Comparison of ENCODE assay signal across 9 cellular contexts in genomic region chr5:75610859-75611323, GRCh38. TPM values are rescaled to one million over a fixed set of nuclear protein-coding genes. Genes with fewer than 3 reads are reported as not detected.
DNase-seq lines count a peak whose midpoint lies in the region; ATAC-seq and TF ChIP-seq lines count a peak whose summit lies in the region.
"Not testable (repeated sequence)": the region's sequence is repeated elsewhere in the genome, so short reads cannot be mapped to it uniquely, and the experiment has no call there.
"Had no signal": no experiment of that assay in that cellular context is flagged by ENCODE, and none has a peak within 500 bp of the region (broad histone marks: within the 10 kb centered on the region; RNA-seq: fewer than 3 reads in every experiment).

No MANE protein-coding gene starts in this region.

- H3K27ac Mint-ChIP-seq in stimulated activated naive CD8-positive, alpha-beta T cell treated with anti-CD3 and anti-CD28 coated beads, Interleukin-15, Interleukin-2, amounts not matched to agents 100 ng/mL and 50 ng/mL, for 24 hours: not testable (repeated sequence)

- H3K4me1 ChIP-seq in Panc1 (ENCODE audit: control insufficient read depth, insufficient read depth, low read length): not testable (repeated sequence)
- H3K4me1 ChIP-seq in esophagus squamous epithelium: peaks cover 6 to 20% (median 11%) of the 10 kb centered on the region in 3 donors

- H3K4me3 Mint-ChIP-seq in stimulated activated naive CD8-positive, alpha-beta T cell treated with anti-CD3 and anti-CD28 coated beads, Interleukin-15, Interleukin-2, amounts not matched to agents 100 ng/mL and 50 ng/mL, for 24 hours: peak overlapping the region; percentile 12

- intact Hi-C loops in Panc1 (cut with micrococcal nuclease; ENCODE audit: unreplicated experiment); esophagus squamous epithelium (cut with DNase I): not testable (repeated sequence)

- not testable (repeated sequence) for H3F3A ChIP-seq in neural cell (ENCODE audit: insufficient read depth, low read length, poor library complexity, severe bottlenecking)

- not testable (repeated sequence) for H3K27me3 ChIP-seq in Panc1 (ENCODE audit: control insufficient read depth, insufficient read depth, low read length); brain microvascular endothelial cell (replicated peaks); esophagus squamous epithelium
- H3K27me3 ChIP-seq in neural cell (ENCODE audit: insufficient read depth, low read depth, low read length): peaks cover 11% of the 10 kb centered on the region

- H4K20me1 ChIP-seq in neural cell (ENCODE audit: insufficient read depth): not testable (repeated sequence)

- H3K9me3 ChIP-seq in Panc1 (ENCODE audit: control insufficient read depth, insufficient read depth, low read depth, low read length); esophagus squamous epithelium; neural cell (ENCODE audit: low read length): not testable (repeated sequence)

- CTCF ChIA-PET in HEK293T (lab: Yijun Ruan, JAX); Panc1 (lab: Charles Lee): not testable (repeated sequence)

- not testable (repeated sequence) for H3K4me1 Mint-ChIP-seq in stimulated activated naive CD8-positive, alpha-beta T cell treated with anti-CD3 and anti-CD28 coated beads, Interleukin-15, Interleukin-2, amounts not matched to agents 100 ng/mL and 50 ng/mL, for 24 hours (ENCODE audit: low read depth)

- WGBS in esophagus squamous epithelium, 2 donors: 32 to 45% methylated on average over 11 of the region's 11 CpGs

- not testable (repeated sequence) for H2AFZ ChIP-seq in neural cell (ENCODE audit: low read depth, low read length)

- in situ Hi-C loops in Panc1 (cut with HindIII; ENCODE audit: low pct_unique_long_range_greater_than_20kb, low sequenced_read_pairs); brain microvascular endothelial cell (cut with HindIII; ENCODE audit: low pct_ligation_motif_present, low sequenced_read_pairs): not testable (repeated sequence)

- not testable (repeated sequence) for H3K36me3 ChIP-seq in Panc1 (ENCODE audit: control insufficient read depth, insufficient read depth, low read length); brain microvascular endothelial cell (replicated peaks); esophagus squamous epithelium; neural cell (ENCODE audit: insufficient read depth, low read length)

- BruUV-seq in Panc1 (replicated peaks; lab: Mats Ljungman, UMichigan): not testable (repeated sequence)

- not testable (repeated sequence) for TF ChIP-seq POLR2A in esophagus squamous epithelium (IDR thresholded peaks at IDR 0.05)

- 0 out of 2 replicates have a peak, but pooled peaks have one; percentile 12 for ATAC-seq in Panc1

- TF ChIP-seq RAD21 in neural cell (conservative IDR thresholded peaks at IDR 0.05): not testable (repeated sequence)

- H3K9ac ChIP-seq in neural cell (ENCODE audit: low read length): not testable (repeated sequence)

- H3K9me3 Mint-ChIP-seq in stimulated activated naive CD8-positive, alpha-beta T cell treated with anti-CD3 and anti-CD28 coated beads, Interleukin-15, Interleukin-2, amounts not matched to agents 100 ng/mL and 50 ng/mL, for 24 hours: not testable (repeated sequence)

- H3K36me3 Mint-ChIP-seq in stimulated activated naive CD8-positive, alpha-beta T cell treated with anti-CD3 and anti-CD28 coated beads, Interleukin-15, Interleukin-2, amounts not matched to agents 100 ng/mL and 50 ng/mL, for 24 hours (ENCODE audit: low read depth): not testable (repeated sequence)

- not testable (repeated sequence) for H3K79me2 ChIP-seq in neural cell (replicated peaks; ENCODE audit: insufficient read depth, low read length)

- POLR2A ChIA-PET in HEK293T (lab: Yijun Ruan, JAX); Panc1 (lab: Charles Lee): not testable (repeated sequence)

- not testable (repeated sequence) for TF ChIP-seq EP300 in neural cell (conservative IDR thresholded peaks at IDR 0.05; ENCODE audit: poor library complexity, severe bottlenecking)

- DNase-seq in AG10803 (ENCODE audit: low read depth); HEK293T (ENCODE audit: extremely low spot score); Panc1 (ENCODE audit: low read depth, low spot score); brain microvascular endothelial cell; esophagus squamous epithelium (lab: John Stamatoyannopoulos, UW): not testable (repeated sequence)
- DNase-seq in kidney glomerular epithelial cell (lab: John Stamatoyannopoulos, UW): peak; percentile 16

- H3K27ac ChIP-seq in Panc1 (ENCODE audit: low read length) (peak overlapping the region; percentile 68), brain microvascular endothelial cell (peak overlapping the region; percentile 46), esophagus squamous epithelium (peak overlapping the region in 1 of 4 donors; percentile 64)
- H3K27ac ChIP-seq in neural cell (ENCODE audit: low read length): not testable (repeated sequence)

- H3K27me3 Mint-ChIP-seq in stimulated activated naive CD8-positive, alpha-beta T cell treated with anti-CD3 and anti-CD28 coated beads, Interleukin-15, Interleukin-2, amounts not matched to agents 100 ng/mL and 50 ng/mL, for 24 hours: peaks cover 10% of the 10 kb centered on the region

- not testable (repeated sequence) for TF ChIP-seq CTCF in AG10803 (conservative IDR thresholded peaks at IDR 0.05; ENCODE audit: low read length); Panc1 (IDR thresholded peaks at IDR 0.05); brain microvascular endothelial cell (IDR thresholded peaks at IDR 0.05; ENCODE audit: low read depth, low read length, missing control alignments); esophagus squamous epithelium (IDR thresholded peaks at IDR 0.05); neural cell (IDR thresholded peaks at IDR 0.05; ENCODE audit: poor library complexity, severe bottlenecking)

- H3K9me2 ChIP-seq in neural cell (ENCODE audit: insufficient read depth, low read length): not testable (repeated sequence)

- H3K4me2 ChIP-seq in neural cell (ENCODE audit: low read length): not testable (repeated sequence)

- H3K4me3 ChIP-seq in AG10803 (ENCODE audit: low read length): peak overlapping the region; percentile 61
- H3K4me3 ChIP-seq in Panc1 (ENCODE audit: low read depth in 2 of 2, low read length in 2 of 2): peak overlapping the region; percentile 56 to 70
- H3K4me3 ChIP-seq in brain microvascular endothelial cell (ENCODE audit: low read depth, low read length): peak overlapping the region; percentile 58
- H3K4me3 ChIP-seq in esophagus squamous epithelium: peak overlapping the region; percentile 44 to 78 (median 54)
- H3K4me3 ChIP-seq in neural cell (ENCODE audit: low read length): peak overlapping the region; percentile 49

TF ChIP-seq in HEK293T, 16 proteins besides CTCF, POLR2A, EP300 and RAD21:
- TF ChIP-seq L3MBTL2 (conservative IDR thresholded peaks at IDR 0.05): peak; percentile 21; the same call in 1 of the 2 replicates

RNA-seq across cellular contexts. Expression of gene ANKDD1B, which starts 0.4 kb away (rescaled TPM):
- 0.10 TPM for total RNA-seq in Panc1 (2021; ENCODE audit: unreplicated experiment)
- polyA plus RNA-seq in Panc1 (2012; ENCODE audit: insufficient read length): 0.16 TPM
- total RNA-seq in esophagus squamous epithelium: under 1 TPM in 2 of 4 donors, not detected in 2; 0.19 to 0.95 TPM
- 0.37 TPM in 1 of 2 replicates, not detected in the other for polyA plus RNA-seq in neural cell
- polyA minus RNA-seq in neural cell: 0.49 and 1.4 TPM in 2 replicates
- total RNA-seq: right atrium auricular region had no signal
